9 cellular contexts compared by ENCODE assay signal in genomic region chr1:245091818-245092637, GRCh38.
DNase-seq lines count a peak whose midpoint lies in the region; ATAC-seq and TF ChIP-seq lines count a peak whose summit lies in the region.
"Had no signal": no experiment of that assay in that cellular context is flagged by ENCODE, and none has a peak within 500 bp of the region (broad histone marks: within the 10 kb centered on the region; RNA-seq: fewer than 3 reads in every experiment).

No MANE protein-coding gene starts in this region.

- H3K4me1 ChIP-seq in right atrium auricular region (no peaks in the 10 kb centered on the region), upper lobe of right lung (peaks cover 9% of the 10 kb centered on the region)

- H3K4me3 ChIP-seq in right atrium auricular region (no peak overlapping the region), upper lobe of right lung (no peak overlapping the region)

- no peaks in the 10 kb centered on the region for H3K36me3 ChIP-seq in right atrium auricular region
- no peaks in the 10 kb centered on the region for H3K36me3 ChIP-seq in upper lobe of right lung

- H3K27ac ChIP-seq in right atrium auricular region, result no peak overlapping the region
- peak overlapping the region; percentile 33 for H3K27ac ChIP-seq in upper lobe of right lung

- no peaks in the 10 kb centered on the region for H3K27me3 ChIP-seq in right atrium auricular region
- no peaks in the 10 kb centered on the region for H3K27me3 ChIP-seq in upper lobe of right lung

- intact Hi-C loops in upper lobe of right lung (cut with DNase I), result no loop called here

- ATAC-seq in upper lobe of right lung (peak; percentile 89), GM18867 (IDR thresholded peaks at IDR 0.05; ENCODE audit: unreplicated experiment) (no peak)
- ATAC-seq: activated CD4-positive, CD25-positive, alpha-beta regulatory T cell treated with anti-CD3 and anti-CD28 coated beads, Interleukin-2, amount 50 U/mL, for 24 hours had no signal

- TF ChIP-seq CTCF in right atrium auricular region (IDR thresholded peaks at IDR 0.05) (no peak), upper lobe of right lung (IDR thresholded peaks at IDR 0.05) (no peak)

- no peaks in the 10 kb centered on the region for H3K9me3 ChIP-seq in right atrium auricular region
- no peaks in the 10 kb centered on the region for H3K9me3 ChIP-seq in upper lobe of right lung

- peak; percentile 10 for DNase-seq in activated CD4-positive, alpha-beta T cell treated with anti-CD3 and anti-CD28 coated beads for 48 hours
- DNase-seq in activated CD4-positive, alpha-beta T cell treated with anti-CD3 and anti-CD28 coated beads, Interleukin-2, amount 50 U/mL, for 1 hour, result no peak
- DNase-seq in T1000 (lab: John Stamatoyannopoulos, UW), result peak; percentile 46
- peak; percentile 61 for DNase-seq in right atrium auricular region (ENCODE audit: low spot score)
- peak; percentile 70 for DNase-seq in upper lobe of right lung
- DNase-seq in NK-92 treated with Interleukin-12 subunit alpha and Interleukin-12 subunit beta, amount 100 ng/mL, for 24 hours (lab: John Stamatoyannopoulos, UW), result no peak
- DNase-seq in NCI-H1930 (lab: John Stamatoyannopoulos, UW), result no peak

Comparison
In these comparisons a context has a peak if more than half of its experiments do, and no peak if none do; other contexts are left out.
1. DNase-seq: peak in activated CD4-positive, alpha-beta T cell treated with anti-CD3 and anti-CD28 coated beads for 48 hours (single experiment), T1000 (single experiment), right atrium auricular region (single experiment) and upper lobe of right lung (single experiment); none in activated CD4-positive, alpha-beta T cell treated with anti-CD3 and anti-CD28 coated beads, Interleukin-2, amount 50 U/mL, for 1 hour (single experiment), NK-92 treated with Interleukin-12 subunit alpha and Interleukin-12 subunit beta, amount 100 ng/mL, for 24 hours (single experiment) and NCI-H1930 (0 of 2).